In genomic region chr19:44903602-44904425, GRCh38 we compare ENCODE assay signal across 1 cellular context.
TF ChIP-seq lines count a peak whose summit lies in the region.

No MANE protein-coding gene starts in this region.

TF ChIP-seq in endothelial cell of umbilical vein, 7 proteins besides CTCF, POLR2A, EP300 and RAD21:
- peak; percentile 38 for TF ChIP-seq POLR2AphosphoS5 (IDR thresholded peaks at IDR 0.05; ENCODE audit: insufficient read depth, low read depth, low read length)
- no peak for TF ChIP-seq JUN (IDR thresholded peaks at IDR 0.05; ENCODE audit: borderline replicate concordance, insufficient read depth, insufficient read length, low read depth)
